ENCODE assay signal across 19 cellular contexts in genomic region chr6:52385074-52385473, GRCh38. TPM values are rescaled to one million over a fixed set of nuclear protein-coding genes. Genes with fewer than 3 reads are reported as not detected.
DNase-seq lines count a peak whose midpoint lies in the region; ATAC-seq and TF ChIP-seq lines count a peak whose summit lies in the region.
"Had no signal": no experiment of that assay in that cellular context is flagged by ENCODE, and none has a peak within 500 bp of the region (broad histone marks: within the 10 kb centered on the region; RNA-seq: fewer than 3 reads in every experiment).

No MANE protein-coding gene starts in this region.

- no peaks in the 10 kb centered on the region for H3K9me3 ChIP-seq in CD4-positive, alpha-beta T cell (ENCODE audit: control insufficient read depth, low read length)
- no peaks in the 10 kb centered on the region for H3K9me3 ChIP-seq in CD8-positive, alpha-beta memory T cell (ENCODE audit: low read length)
- no peaks in the 10 kb centered on the region for H3K9me3 ChIP-seq in smooth muscle cell (replicated peaks; ENCODE audit: low read depth)
- H3K9me3 ChIP-seq: SJCRH30 had no signal

- peaks cover 40% of the 10 kb centered on the region for H3K4me1 ChIP-seq in CD8-positive, alpha-beta memory T cell (ENCODE audit: insufficient read depth, low read length)
- peaks cover 3% of the 10 kb centered on the region for H3K4me1 ChIP-seq in smooth muscle cell (ENCODE audit: low read depth)

- POLR2A ChIA-PET in CD4-positive, alpha-beta T cell (lab: Charles Lee) = interaction anchor here (7.3 to 8.2 kb wide), 2 partner anchors 11 to 15 kb away, joined by 83 to 138 read pairs; no protein-coding TSS in a partner anchor
- POLR2A ChIA-PET in CD8-positive, alpha-beta memory T cell (lab: Charles Lee) = no interaction called here
- POLR2A ChIA-PET in naive thymus-derived CD8-positive, alpha-beta T cell (lab: Charles Lee) = interaction anchor here (0.6 to 9.5 kb wide), 4 partner anchors 8 to 83 kb away, joined by 3 to 105 read pairs (median 46); partner anchors contain the start of gene PAQR8

- H3K4me3 ChIP-seq in CD8-positive, alpha-beta memory T cell (ENCODE audit: low read length) = no peak overlapping the region
- no peak overlapping the region for H3K4me3 ChIP-seq in smooth muscle cell
- H3K4me3 ChIP-seq: GM23338, SJCRH30 had no signal

- no peaks in the 10 kb centered on the region for H4K20me1 ChIP-seq in smooth muscle cell (ENCODE audit: low read depth)

- no peak overlapping the region for H3K4me2 ChIP-seq in smooth muscle cell
- H3K4me2 ChIP-seq: GM23338 had no signal

- WGBS in smooth muscle cell (ENCODE audit: low lambda C conversion rate) = 94% methylated on average over 4 of the region's 4 CpGs

- no peaks in the 10 kb centered on the region for H3K79me2 ChIP-seq in smooth muscle cell (ENCODE audit: low read depth)

- no peaks in the 10 kb centered on the region for H3K36me3 ChIP-seq in CD8-positive, alpha-beta memory T cell (ENCODE audit: insufficient read depth, low read length)
- no peaks in the 10 kb centered on the region for H3K36me3 ChIP-seq in smooth muscle cell (ENCODE audit: low read depth)
- H3K36me3 ChIP-seq: SJCRH30 had no signal

- no peak overlapping the region for H3K4me3 Mint-ChIP-seq in CD4-positive, alpha-beta T cell
- H3K4me3 Mint-ChIP-seq in CD8-positive, alpha-beta memory T cell = no peak overlapping the region
- no peak overlapping the region for H3K4me3 Mint-ChIP-seq in activated naive CD8-positive, alpha-beta T cell treated with anti-CD3 and anti-CD28 coated beads, Interleukin-2, amount 50 U/mL, for 24 hours
- H3K4me3 Mint-ChIP-seq in naive thymus-derived CD8-positive, alpha-beta T cell = peak overlapping the region in 5 of 10 donors; percentile 1 to 42 (median 8)
- no peak overlapping the region for H3K4me3 Mint-ChIP-seq in mesothelial cell of epicardium
- H3K4me3 Mint-ChIP-seq: CD14-positive monocyte, GM23338 had no signal

- peaks cover 3% of the 10 kb centered on the region for H3F3A ChIP-seq in smooth muscle cell (ENCODE audit: low read depth)

- no peak overlapping the region for H3K27ac ChIP-seq in CD4-positive, alpha-beta T cell (ENCODE audit: low read depth, low read length)
- H3K27ac ChIP-seq in CD8-positive, alpha-beta memory T cell (ENCODE audit: low read depth, low read length) = no peak overlapping the region
- H3K27ac ChIP-seq in smooth muscle cell (ENCODE audit: low read depth) = no peak overlapping the region
- H3K27ac ChIP-seq: SJCRH30 had no signal

- H3K9ac ChIP-seq in smooth muscle cell (ENCODE audit: low read depth) = no peak overlapping the region

- no peak for DNase-seq in CD4-positive, alpha-beta T cell
- DNase-seq in CD8-positive, alpha-beta memory T cell = no peak
- DNase-seq in activated naive CD8-positive, alpha-beta T cell treated with anti-CD3 and anti-CD28 coated beads, Interleukin-2, amount 50 U/mL, for 24 hours = no peak
- DNase-seq in naive thymus-derived CD8-positive, alpha-beta T cell = no peak
- DNase-seq in NCI-H526 (lab: John Stamatoyannopoulos, UW) (no peak), smooth muscle cell (lab: John Stamatoyannopoulos, UW; ENCODE audit: unreplicated experiment) (no peak), mesothelial cell of epicardium (ENCODE audit: low spot score in 2 of 2, unreplicated experiment in 2 of 2) (no peak)
- no peak for DNase-seq in central memory CD4-positive, alpha-beta T cell
- DNase-seq: ACHN, HCEC 1CT, KG1, NCI-H187, NCI-H2227 treated with DMSO at 0.1 percent for 48 hours, NCI-H510A treated with DMSO at 0.1 percent for 48 hours, NCI-H82, SJCRH30 had no signal

- peaks cover 5% of the 10 kb centered on the region for H3K9me3 Mint-ChIP-seq in CD4-positive, alpha-beta T cell
- H3K9me3 Mint-ChIP-seq in CD8-positive, alpha-beta memory T cell = no peaks in the 10 kb centered on the region
- H3K9me3 Mint-ChIP-seq in activated naive CD8-positive, alpha-beta T cell treated with anti-CD3 and anti-CD28 coated beads, Interleukin-2, amount 50 U/mL, for 24 hours = peaks cover 15% of the 10 kb centered on the region
- peaks cover 0 to 6% (median 0%) of the 10 kb centered on the region in 9 donors for H3K9me3 Mint-ChIP-seq in naive thymus-derived CD8-positive, alpha-beta T cell
- peaks cover 11% of the 10 kb centered on the region for H3K9me3 Mint-ChIP-seq in mesothelial cell of epicardium

- H3K36me3 Mint-ChIP-seq in CD4-positive, alpha-beta T cell (ENCODE audit: low read depth) = peaks cover 40% of the 10 kb centered on the region
- peaks cover 0 to 22% (median 6%) of the 10 kb centered on the region in 3 donors for H3K36me3 Mint-ChIP-seq in CD8-positive, alpha-beta memory T cell
- H3K36me3 Mint-ChIP-seq in activated naive CD8-positive, alpha-beta T cell treated with anti-CD3 and anti-CD28 coated beads, Interleukin-2, amount 50 U/mL, for 24 hours (ENCODE audit: low read depth) = peaks cover 27% of the 10 kb centered on the region
- H3K36me3 Mint-ChIP-seq in naive thymus-derived CD8-positive, alpha-beta T cell = peaks cover 5 to 21% (median 15%) of the 10 kb centered on the region in 3 donors
- H3K36me3 Mint-ChIP-seq in mesothelial cell of epicardium = peaks cover 15% of the 10 kb centered on the region

- H3K27me3 Mint-ChIP-seq in CD4-positive, alpha-beta T cell = no peaks in the 10 kb centered on the region
- no peaks in the 10 kb centered on the region for H3K27me3 Mint-ChIP-seq in CD8-positive, alpha-beta memory T cell
- H3K27me3 Mint-ChIP-seq in activated naive CD8-positive, alpha-beta T cell treated with anti-CD3 and anti-CD28 coated beads, Interleukin-2, amount 50 U/mL, for 24 hours = no peaks in the 10 kb centered on the region
- H3K27me3 Mint-ChIP-seq in naive thymus-derived CD8-positive, alpha-beta T cell = no peaks in the 10 kb centered on the region
- H3K27me3 Mint-ChIP-seq in mesothelial cell of epicardium (ENCODE audit: low read depth) = no peaks in the 10 kb centered on the region

- peaks cover 82% of the 10 kb centered on the region for H3K4me1 Mint-ChIP-seq in CD4-positive, alpha-beta T cell (ENCODE audit: low read depth)
- peaks cover 56 to 83% (median 75%) of the 10 kb centered on the region in 3 donors for H3K4me1 Mint-ChIP-seq in CD8-positive, alpha-beta memory T cell
- peaks cover 72% of the 10 kb centered on the region for H3K4me1 Mint-ChIP-seq in activated naive CD8-positive, alpha-beta T cell treated with anti-CD3 and anti-CD28 coated beads, Interleukin-2, amount 50 U/mL, for 24 hours
- H3K4me1 Mint-ChIP-seq in naive thymus-derived CD8-positive, alpha-beta T cell = peaks cover 52 to 88% (median 83%) of the 10 kb centered on the region in 4 donors
- H3K4me1 Mint-ChIP-seq in mesothelial cell of epicardium = peaks cover 15% of the 10 kb centered on the region
- H3K4me1 Mint-ChIP-seq: GM23338 had no signal

- no peak for TF ChIP-seq CTCF in CD4-positive, alpha-beta T cell (IDR thresholded peaks at IDR 0.05)
- TF ChIP-seq CTCF in smooth muscle cell (IDR thresholded peaks at IDR 0.05; ENCODE audit: borderline replicate concordance, insufficient read depth, poor library complexity, severe bottlenecking) = no peak
- no peak for TF ChIP-seq CTCF in mesothelial cell of epicardium (IDR thresholded peaks at IDR 0.05; ENCODE audit: unreplicated experiment)

- no peaks in the 10 kb centered on the region for H3K27me3 ChIP-seq in CD4-positive, alpha-beta T cell (ENCODE audit: control insufficient read depth, insufficient read depth, low read length)
- H3K27me3 ChIP-seq in CD8-positive, alpha-beta memory T cell (ENCODE audit: insufficient read depth, low read length, poor library complexity, severe bottlenecking) = no peaks in the 10 kb centered on the region
- H3K27me3 ChIP-seq in smooth muscle cell (ENCODE audit: low read depth) = no peaks in the 10 kb centered on the region
- H3K27me3 ChIP-seq: SJCRH30 had no signal

- no peak overlapping the region for H2AFZ ChIP-seq in smooth muscle cell (ENCODE audit: low read depth)
- H2AFZ ChIP-seq: GM23338 had no signal

- intact Hi-C loops in CD4-positive, alpha-beta T cell (cut with DNase I, micrococcal nuclease) = no loop called here

- ATAC-seq in CD4-positive, alpha-beta T cell (ENCODE audit: poor library complexity) = no peak
- ATAC-seq in activated naive CD8-positive, alpha-beta T cell treated with anti-CD3 and anti-CD28 coated beads, Interleukin-2, amount 50 U/mL, for 24 hours = peak; percentile 66
- no peak for ATAC-seq in naive thymus-derived CD8-positive, alpha-beta T cell
- ATAC-seq: GM23338, Panc1 had no signal

- H3K27ac Mint-ChIP-seq in CD4-positive, alpha-beta T cell = peak overlapping the region; percentile 66
- peak overlapping the region; percentile 48 to 94 (median 65) for H3K27ac Mint-ChIP-seq in CD8-positive, alpha-beta memory T cell
- peak overlapping the region; percentile 24 for H3K27ac Mint-ChIP-seq in activated naive CD8-positive, alpha-beta T cell treated with anti-CD3 and anti-CD28 coated beads, Interleukin-2, amount 50 U/mL, for 24 hours
- peak overlapping the region; percentile 41 to 89 (median 80) for H3K27ac Mint-ChIP-seq in naive thymus-derived CD8-positive, alpha-beta T cell
- no peak overlapping the region for H3K27ac Mint-ChIP-seq in mesothelial cell of epicardium
- H3K27ac Mint-ChIP-seq: CD14-positive monocyte, GM23338 had no signal

- CTCF ChIA-PET in CD4-positive, alpha-beta T cell (lab: Charles Lee) = interaction anchor here (0.6 to 1.6 kb wide), 3 partner anchors 13 to 23 kb away, joined by 3 read pairs; no protein-coding TSS in a partner anchor
- CTCF ChIA-PET in CD8-positive, alpha-beta memory T cell (lab: Charles Lee) = no interaction called here

RNA-seq across cellular contexts. Expression of gene PAQR8, which starts 23.1 kb away (rescaled TPM):
- total RNA-seq in CD4-positive, alpha-beta T cell = 1 to 10 TPM; 1.8 to 1.9 TPM
- 10 to 100 TPM; 10.2 to 11.7 TPM for total RNA-seq in CD8-positive, alpha-beta memory T cell
- 17.9 TPM for polyA plus RNA-seq in CD8-positive, alpha-beta memory T cell
- total RNA-seq in naive thymus-derived CD8-positive, alpha-beta T cell = 10 to 100 TPM; 28.9 to 31.7 TPM
- polyA plus RNA-seq in naive thymus-derived CD8-positive, alpha-beta T cell = 10 to 100 TPM; 14.3 to 35.0 (median 30.6) TPM
- total RNA-seq in smooth muscle cell (6.1 and 8.4 TPM in 2 replicates), mesothelial cell of epicardium (9.5 to 9.7 TPM (median 9.5 TPM) in 3 replicates)
- polyA plus RNA-seq in smooth muscle cell = 4.3 and 7.8 TPM in 2 replicates

RNA-seq across cellular contexts. Expression of gene EFHC1, which starts 35.1 kb away (rescaled TPM):
- 1 to 10 TPM; 3.4 to 4.8 TPM for total RNA-seq in CD4-positive, alpha-beta T cell
- 1 to 10 TPM; 2.6 to 5.1 TPM for total RNA-seq in CD8-positive, alpha-beta memory T cell
- polyA plus RNA-seq in CD8-positive, alpha-beta memory T cell = 1.9 TPM
- 10 to 100 TPM; 13.0 to 15.5 TPM for total RNA-seq in naive thymus-derived CD8-positive, alpha-beta T cell
- polyA plus RNA-seq in naive thymus-derived CD8-positive, alpha-beta T cell = 1 to 10 TPM; 2.5 to 5.1 (median 2.9) TPM
- total RNA-seq in smooth muscle cell (17.4 and 25.9 TPM in 2 replicates), mesothelial cell of epicardium (33.0 to 36.1 TPM (median 34.4 TPM) in 3 replicates)
- polyA plus RNA-seq in smooth muscle cell = 11.0 and 17.1 TPM in 2 replicates
